21 cellular contexts compared by ENCODE assay signal in the genomic region with DNA sequence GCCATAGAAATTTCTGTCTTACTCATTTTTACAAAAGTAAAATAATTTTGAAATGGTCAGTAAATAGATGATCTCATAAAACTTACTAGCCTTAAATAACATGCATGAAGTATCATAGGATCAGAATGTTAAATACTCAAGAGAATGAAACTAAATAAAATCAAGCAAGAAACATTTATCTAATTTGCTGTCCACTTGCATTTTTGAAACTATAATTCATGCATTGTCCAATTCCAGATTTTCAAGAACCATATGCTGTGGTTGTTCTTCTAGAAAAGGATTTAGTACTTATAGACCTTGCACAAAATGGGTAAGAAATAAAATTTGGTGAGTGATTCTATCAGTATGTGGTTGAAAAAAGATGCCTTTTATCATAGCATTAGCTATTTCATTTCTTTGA.
"Had no signal": no experiment of that assay in that cellular context is flagged by ENCODE, and none has a peak within 500 bp of the region (broad histone marks: within the 10 kb centered on the region; RNA-seq: fewer than 3 reads in every experiment).

No MANE protein-coding gene starts in this region.

- H3K27me3 ChIP-seq: ascending aorta, cardiac muscle cell, colonic mucosa, foreskin keratinocyte, left lung, right lobe of liver had no signal

- H3K27ac Mint-ChIP-seq: T-helper 1 cell treated with Interleukin-12 subunit alpha and Interleukin-12 subunit beta and Interleukin-4 antibody, amounts not matched to agents 30 μg/mL and 1 μg/mL, for 36 hours had no signal

- DNase-seq: activated CD4-positive, alpha-beta T cell treated with anti-CD3 and anti-CD28 coated beads, Interleukin-2, amount 50 U/mL, for 4 hours; activated effector memory CD4-positive, alpha-beta T cell treated with anti-CD3 and anti-CD28 coated beads, Interleukin-2, amount 50 U/mL, for 16 hours; activated T-cell treated with anti-CD3 and anti-CD28 coated beads, Interleukin-2, amount 50 U/mL, for 1 hour; colonic mucosa; effector CD8-positive, alpha-beta T cell; foreskin keratinocyte; left lung; mucosa of descending colon; naive thymus-derived CD8-positive, alpha-beta T cell; psoas muscle; right lobe of liver; stimulated activated CD4-positive, alpha-beta T cell treated with anti-CD3 and anti-CD28 coated beads, Interleukin-2, amount 100 ng/mL, for 24 hours; stimulated activated naive CD4-positive, alpha-beta T cell; substantia nigra had no signal

- H3K4me3 ChIP-seq: ascending aorta, cardiac muscle cell, colonic mucosa, left lung, mucosa of descending colon, psoas muscle, right lobe of liver, SK-N-MC had no signal

- H3K27me3 Mint-ChIP-seq: activated naive CD8-positive, alpha-beta T cell; naive thymus-derived CD8-positive, alpha-beta T cell had no signal

- H3K4me3 Mint-ChIP-seq: activated naive CD8-positive, alpha-beta T cell; naive thymus-derived CD8-positive, alpha-beta T cell; T-helper 1 cell treated with Interleukin-12 subunit alpha and Interleukin-12 subunit beta and Interleukin-4 antibody, amounts not matched to agents 30 μg/mL and 1 μg/mL, for 36 hours had no signal

- H3K9me3 Mint-ChIP-seq: naive thymus-derived CD8-positive, alpha-beta T cell; T-helper 1 cell treated with Interleukin-12 subunit alpha and Interleukin-12 subunit beta and Interleukin-4 antibody, amounts not matched to agents 30 μg/mL and 1 μg/mL, for 36 hours had no signal

- H3K36me3 ChIP-seq: cardiac muscle cell, colonic mucosa, right lobe of liver had no signal

- FAIRE-seq: keratinocyte had no signal

- ATAC-seq: activated CD4-positive, CD25-positive, alpha-beta regulatory T cell treated with anti-CD3 and anti-CD28 coated beads, Interleukin-2, amount 50 U/mL, for 24 hours; foreskin keratinocyte; left lung; mucosa of descending colon; naive thymus-derived CD8-positive, alpha-beta T cell; psoas muscle; right lobe of liver had no signal
